ENCODE assay signal across 1 cellular context in genomic region chr3:70712449-70713082, GRCh38.
TF ChIP-seq lines count a peak whose summit lies in the region.

No MANE protein-coding gene starts in this region.

TF ChIP-seq in HEK293, 187 proteins besides CTCF, POLR2A, EP300 and RAD21 (continued from another document):
- TF ChIP-seq, protein P1, sequence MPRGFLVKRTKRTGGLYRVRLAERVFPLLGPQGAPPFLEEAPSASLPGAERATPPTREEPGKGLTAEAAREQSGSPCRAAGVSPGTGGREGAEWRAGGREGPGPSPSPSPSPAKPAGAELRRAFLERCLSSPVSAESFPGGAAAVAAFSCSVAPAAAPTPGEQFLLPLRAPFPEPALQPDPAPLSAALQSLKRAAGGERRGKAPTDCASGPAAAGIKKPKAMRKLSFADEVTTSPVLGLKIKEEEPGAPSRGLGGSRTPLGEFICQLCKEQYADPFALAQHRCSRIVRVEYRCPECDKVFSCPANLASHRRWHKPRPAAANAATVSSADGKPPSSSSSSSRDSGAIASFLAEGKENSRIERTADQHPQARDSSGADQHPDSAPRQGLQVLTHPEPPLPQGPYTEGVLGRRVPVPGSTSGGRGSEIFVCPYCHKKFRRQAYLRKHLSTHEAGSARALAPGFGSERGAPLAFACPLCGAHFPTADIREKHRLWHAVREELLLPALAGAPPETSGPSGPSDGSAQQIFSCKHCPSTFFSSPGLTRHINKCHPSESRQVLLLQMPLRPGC (tag by site-specific recombination; IDR thresholded peaks at IDR 0.05): no peak
- TF ChIP-seq ZNF654 (tag by site-specific recombination; IDR thresholded peaks at IDR 0.05; ENCODE audit: low read depth): no peak
- TF ChIP-seq ZNF837 (tag by site-specific recombination; IDR thresholded peaks at IDR 0.05): no peak
- TF ChIP-seq, protein P2, sequence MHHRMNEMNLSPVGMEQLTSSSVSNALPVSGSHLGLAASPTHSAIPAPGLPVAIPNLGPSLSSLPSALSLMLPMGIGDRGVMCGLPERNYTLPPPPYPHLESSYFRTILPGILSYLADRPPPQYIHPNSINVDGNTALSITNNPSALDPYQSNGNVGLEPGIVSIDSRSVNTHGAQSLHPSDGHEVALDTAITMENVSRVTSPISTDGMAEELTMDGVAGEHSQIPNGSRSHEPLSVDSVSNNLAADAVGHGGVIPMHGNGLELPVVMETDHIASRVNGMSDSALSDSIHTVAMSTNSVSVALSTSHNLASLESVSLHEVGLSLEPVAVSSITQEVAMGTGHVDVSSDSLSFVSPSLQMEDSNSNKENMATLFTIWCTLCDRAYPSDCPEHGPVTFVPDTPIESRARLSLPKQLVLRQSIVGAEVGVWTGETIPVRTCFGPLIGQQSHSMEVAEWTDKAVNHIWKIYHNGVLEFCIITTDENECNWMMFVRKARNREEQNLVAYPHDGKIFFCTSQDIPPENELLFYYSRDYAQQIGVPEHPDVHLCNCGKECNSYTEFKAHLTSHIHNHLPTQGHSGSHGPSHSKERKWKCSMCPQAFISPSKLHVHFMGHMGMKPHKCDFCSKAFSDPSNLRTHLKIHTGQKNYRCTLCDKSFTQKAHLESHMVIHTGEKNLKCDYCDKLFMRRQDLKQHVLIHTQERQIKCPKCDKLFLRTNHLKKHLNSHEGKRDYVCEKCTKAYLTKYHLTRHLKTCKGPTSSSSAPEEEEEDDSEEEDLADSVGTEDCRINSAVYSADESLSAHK (tag by site-specific recombination; IDR thresholded peaks at IDR 0.05): no peak
- peak; percentile 58 for TF ChIP-seq ZNF585B (tag by site-specific recombination; IDR thresholded peaks at IDR 0.05)
- no peak for TF ChIP-seq ZBTB17 (tag by site-specific recombination; IDR thresholded peaks at IDR 0.05)
- TF ChIP-seq ZBTB1 (tag by site-specific recombination; IDR thresholded peaks at IDR 0.05): no peak
- TF ChIP-seq ZNF335 (tag by site-specific recombination; conservative IDR thresholded peaks at IDR 0.05): no peak
